ENCODE assay signal across 21 cellular contexts in the genomic region with DNA sequence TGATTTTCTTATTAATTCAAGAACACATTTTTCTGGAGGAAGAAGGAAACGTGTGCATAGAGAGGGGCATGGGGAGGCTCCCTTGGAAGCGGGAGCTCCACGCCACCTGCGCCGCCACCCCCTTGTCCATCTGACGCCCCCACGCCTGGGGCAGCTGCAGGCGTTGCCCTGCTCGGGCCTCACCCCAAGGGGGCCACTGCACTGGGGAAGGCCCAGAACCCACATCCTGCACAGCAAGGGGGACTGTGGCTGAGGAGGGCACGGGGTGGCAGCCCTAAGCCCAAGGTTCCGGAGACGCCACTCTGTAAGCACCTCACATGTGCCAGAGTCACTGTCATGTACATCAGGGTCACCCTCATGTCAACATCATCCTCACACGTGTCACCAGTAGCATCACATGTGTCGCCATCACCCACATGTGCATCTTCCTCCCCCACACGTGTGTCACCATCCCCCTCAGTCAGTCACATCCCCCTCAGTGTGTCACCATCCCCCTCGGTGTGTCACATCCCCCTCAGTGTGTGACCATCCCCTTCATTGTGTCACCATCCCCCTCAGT.
"Had no signal": no experiment of that assay in that cellular context is flagged by ENCODE, and none has a peak within 500 bp of the region (broad histone marks: within the 10 kb centered on the region; RNA-seq: fewer than 3 reads in every experiment).

No MANE protein-coding gene starts in this region.

- H3K27me3 Mint-ChIP-seq: natural killer cell treated with Interleukin-12 subunit alpha and Interleukin-12 subunit beta and Interleukin-15 and Interleukin-18, amount 100 ng/mL, for 72 hours had no signal

- H3K9me3 Mint-ChIP-seq: natural killer cell treated with Interleukin-12 subunit alpha and Interleukin-12 subunit beta and Interleukin-15 and Interleukin-18, amount 100 ng/mL, for 72 hours had no signal

- H3K27ac Mint-ChIP-seq: natural killer cell treated with Interleukin-12 subunit alpha and Interleukin-12 subunit beta and Interleukin-15 and Interleukin-18, amount 100 ng/mL, for 72 hours; neural progenitor cell had no signal

- DNase-seq: cortex of kidney; effector CD8-positive, alpha-beta T cell; heart left ventricle; hippocampal formation; left colon; left ventricle myocardium superior; mesenchymal stem cell; midbrain; occipital lobe; psoas muscle; retina; right lobe of liver; spleen; stimulated activated CD4-positive, alpha-beta T cell treated with anti-CD3 and anti-CD28 coated beads, Interleukin-15, amount 100 ng/mL, for 24 hours; stimulated activated CD4-positive, alpha-beta T cell treated with anti-CD3 and anti-CD28 coated beads, Interleukin-4, amount 100 ng/mL, for 4 hours; stimulated activated naive CD4-positive, alpha-beta T cell; thyroid gland; upper lobe of right lung had no signal

- H3K4me1 Mint-ChIP-seq: neural progenitor cell had no signal

- ATAC-seq: esophagus mucosa; heart left ventricle; left colon; left ventricle myocardium superior; natural killer cell treated with Interleukin-12 subunit alpha and Interleukin-12 subunit beta and Interleukin-15 and Interleukin-18, amount 100 ng/mL, for 72 hours; psoas muscle; upper lobe of right lung had no signal

- H3K4me3 Mint-ChIP-seq: natural killer cell treated with Interleukin-12 subunit alpha and Interleukin-12 subunit beta and Interleukin-15 and Interleukin-18, amount 100 ng/mL, for 72 hours; neural progenitor cell had no signal

- H3K36me3 Mint-ChIP-seq: natural killer cell treated with Interleukin-12 subunit alpha and Interleukin-12 subunit beta and Interleukin-15 and Interleukin-18, amount 100 ng/mL, for 72 hours; neural progenitor cell had no signal
